29 cellular contexts compared by ENCODE assay signal in genomic region chr2:130887643-130888042, GRCh38. TPM values are rescaled to one million over a fixed set of nuclear protein-coding genes. Genes with fewer than 3 reads are reported as not detected.
"Had no signal": no experiment of that assay in that cellular context is flagged by ENCODE, and none has a peak within 500 bp of the region (broad histone marks: within the 10 kb centered on the region; RNA-seq: fewer than 3 reads in every experiment).

No MANE protein-coding gene starts in this region.

- H3K4me3 ChIP-seq: ascending aorta, coronary artery, dorsolateral prefrontal cortex had no signal

- H3K36me3 ChIP-seq: ascending aorta, WERI-Rb-1 had no signal

- H3K9me3 ChIP-seq: ascending aorta had no signal

- ATAC-seq: activated CD4-positive, CD25-positive, alpha-beta regulatory T cell treated with anti-CD3 and anti-CD28 coated beads, Interleukin-2, amount 50 U/mL, for 24 hours; activated CD8-positive, alpha-beta T cell treated with anti-CD3 and anti-CD28 coated beads for 36 hours; activated naive CD4-positive, alpha-beta T cell treated with anti-CD3 and anti-CD28 coated beads, Interleukin-2, amount 50 U/mL, for 72 hours; activated T-cell treated with anti-CD3 and anti-CD28 coated beads, Interleukin-2, amount 50 U/mL, for 4 hours; activated T-helper 17 cell treated with anti-CD3 and anti-CD28 coated beads, Interleukin-2, amount 50 U/mL, for 72 hours; esophagus mucosa; T-helper 17 cell had no signal

- H3K9me3 Mint-ChIP-seq: activated B cell treated with CpG ODN at 0.5 μM for 24 hours; activated CD8-positive, alpha-beta T cell treated with anti-CD3 and anti-CD28 coated beads for 36 hours; activated naive CD4-positive, alpha-beta T cell treated with anti-CD3 and anti-CD28 coated beads, Interleukin-2, amount 10 ng/mL, durations not matched to agents 7 days and 5 days; activated naive CD4-positive, alpha-beta T cell treated with anti-CD3 and anti-CD28 coated beads, Interleukin-2, amount 50 U/mL, for 72 hours; activated naive CD8-positive, alpha-beta T cell treated with anti-CD3 and anti-CD28 coated beads, Interleukin-2, amount 10 ng/mL, durations not matched to agents 7 days and 5 days; activated T-cell treated with anti-CD3 and anti-CD28 coated beads, Interleukin-2, amount 50 U/mL, for 4 hours; activated T-helper 17 cell treated with anti-CD3 and anti-CD28 coated beads, Interleukin-2, amount 50 U/mL, for 72 hours; brain; central memory CD8-positive, alpha-beta T cell; dendritic cell treated with granulocyte-macrophage colony-stimulating factor and Interleukin-4, amounts not matched to agents 40 ng/mL and 50 ng/mL, for 4 days; endodermal cell; T-helper 2 cell treated with Interferon-gamma antibody and Interleukin-4, amounts not matched to agents 5 μg/mL and 100 μg/mL, for 36 hours had no signal

- H3K36me3 Mint-ChIP-seq: activated naive CD4-positive, alpha-beta T cell treated with anti-CD3 and anti-CD28 coated beads, Interleukin-2, amount 10 ng/mL, durations not matched to agents 7 days and 5 days; activated naive CD4-positive, alpha-beta T cell treated with anti-CD3 and anti-CD28 coated beads, Interleukin-2, amount 50 U/mL, for 72 hours; activated naive CD8-positive, alpha-beta T cell treated with anti-CD3 and anti-CD28 coated beads, Interleukin-2, amount 10 ng/mL, durations not matched to agents 7 days and 5 days; brain had no signal

- H3K27ac Mint-ChIP-seq: activated B cell treated with CpG ODN at 0.5 μM for 24 hours; activated CD8-positive, alpha-beta T cell treated with anti-CD3 and anti-CD28 coated beads for 36 hours; activated naive CD4-positive, alpha-beta T cell treated with anti-CD3 and anti-CD28 coated beads, Interleukin-2, amount 10 ng/mL, durations not matched to agents 7 days and 5 days; activated naive CD4-positive, alpha-beta T cell treated with anti-CD3 and anti-CD28 coated beads, Interleukin-2, amount 50 U/mL, for 72 hours; activated naive CD8-positive, alpha-beta T cell treated with anti-CD3 and anti-CD28 coated beads, Interleukin-2, amount 10 ng/mL, durations not matched to agents 7 days and 5 days; activated T-helper 17 cell treated with anti-CD3 and anti-CD28 coated beads, Interleukin-2, amount 50 U/mL, for 72 hours; brain; dendritic cell treated with granulocyte-macrophage colony-stimulating factor and Interleukin-4, amounts not matched to agents 40 ng/mL and 50 ng/mL, for 4 days; endodermal cell; T-helper 17 cell; T-helper 2 cell treated with Interferon-gamma antibody and Interleukin-4, amounts not matched to agents 5 μg/mL and 100 μg/mL, for 36 hours had no signal

- DNase-seq: activated B cell treated with CpG ODN at 0.5 μM for 24 hours; activated CD4-positive, alpha-beta T cell treated with anti-CD3 and anti-CD28 coated beads for 48 hours; activated CD4-positive, alpha-beta T cell treated with anti-CD3 and anti-CD28 coated beads, Interleukin-2, amount 50 U/mL, for 1 hour; activated CD4-positive, alpha-beta T cell treated with anti-CD3 and anti-CD28 coated beads, Interleukin-2, amount 50 U/mL, for 48 hours; activated CD8-positive, alpha-beta memory T cell treated with anti-CD3 and anti-CD28 coated beads for 24 hours; activated CD8-positive, alpha-beta T cell treated with anti-CD3 and anti-CD28 coated beads for 36 hours; activated gamma-delta T cell; activated naive CD4-positive, alpha-beta T cell; activated naive CD4-positive, alpha-beta T cell treated with anti-CD3 and anti-CD28 coated beads, Interleukin-2, amount 10 ng/mL, durations not matched to agents 7 days and 5 days; activated naive CD8-positive, alpha-beta T cell treated with anti-CD3 and anti-CD28 coated beads, Interleukin-2, amount 10 ng/mL, durations not matched to agents 7 days and 5 days; activated T-cell treated with anti-CD3 and anti-CD28 coated beads, Interleukin-2, amount 50 U/mL, for 4 hours; effector memory CD4-positive, alpha-beta T cell; endodermal cell; foreskin fibroblast; T-helper 1 cell; T-helper 17 cell; T1000; WERI-Rb-1 had no signal

- H3K4me1 ChIP-seq: ascending aorta had no signal

- H3K4me3 Mint-ChIP-seq: activated B cell treated with CpG ODN at 0.5 μM for 24 hours; activated CD8-positive, alpha-beta T cell treated with anti-CD3 and anti-CD28 coated beads for 36 hours; activated naive CD4-positive, alpha-beta T cell treated with anti-CD3 and anti-CD28 coated beads, Interleukin-2, amount 10 ng/mL, durations not matched to agents 7 days and 5 days; activated naive CD8-positive, alpha-beta T cell treated with anti-CD3 and anti-CD28 coated beads, Interleukin-2, amount 10 ng/mL, durations not matched to agents 7 days and 5 days; activated T-cell treated with anti-CD3 and anti-CD28 coated beads, Interleukin-2, amount 50 U/mL, for 4 hours; activated T-helper 17 cell treated with anti-CD3 and anti-CD28 coated beads, Interleukin-2, amount 50 U/mL, for 72 hours; brain; central memory CD8-positive, alpha-beta T cell; dendritic cell treated with granulocyte-macrophage colony-stimulating factor and Interleukin-4, amounts not matched to agents 40 ng/mL and 50 ng/mL, for 4 days; endodermal cell; T-helper 17 cell; T-helper 2 cell treated with Interferon-gamma antibody and Interleukin-4, amounts not matched to agents 5 μg/mL and 100 μg/mL, for 36 hours had no signal

- H3K27me3 ChIP-seq: ascending aorta, dorsolateral prefrontal cortex had no signal

- H3K27ac ChIP-seq: ascending aorta, coronary artery, dorsolateral prefrontal cortex, WERI-Rb-1 had no signal

- H3K4me1 Mint-ChIP-seq: activated naive CD4-positive, alpha-beta T cell treated with anti-CD3 and anti-CD28 coated beads, Interleukin-2, amount 10 ng/mL, durations not matched to agents 7 days and 5 days; activated naive CD8-positive, alpha-beta T cell treated with anti-CD3 and anti-CD28 coated beads, Interleukin-2, amount 10 ng/mL, durations not matched to agents 7 days and 5 days; activated T-helper 17 cell treated with anti-CD3 and anti-CD28 coated beads, Interleukin-2, amount 50 U/mL, for 72 hours; central memory CD8-positive, alpha-beta T cell; endodermal cell; T-helper 17 cell had no signal

RNA-seq across cellular contexts. Expression of gene ARHGEF4, which starts 50.9 kb away (rescaled TPM):
- total RNA-seq: activated T-helper 17 cell treated with anti-CD3 and anti-CD28 coated beads, Interleukin-2, amount 50 U/mL, for 72 hours had no signal
